ENCODE assay signal across 17 cellular contexts in the genomic region with DNA sequence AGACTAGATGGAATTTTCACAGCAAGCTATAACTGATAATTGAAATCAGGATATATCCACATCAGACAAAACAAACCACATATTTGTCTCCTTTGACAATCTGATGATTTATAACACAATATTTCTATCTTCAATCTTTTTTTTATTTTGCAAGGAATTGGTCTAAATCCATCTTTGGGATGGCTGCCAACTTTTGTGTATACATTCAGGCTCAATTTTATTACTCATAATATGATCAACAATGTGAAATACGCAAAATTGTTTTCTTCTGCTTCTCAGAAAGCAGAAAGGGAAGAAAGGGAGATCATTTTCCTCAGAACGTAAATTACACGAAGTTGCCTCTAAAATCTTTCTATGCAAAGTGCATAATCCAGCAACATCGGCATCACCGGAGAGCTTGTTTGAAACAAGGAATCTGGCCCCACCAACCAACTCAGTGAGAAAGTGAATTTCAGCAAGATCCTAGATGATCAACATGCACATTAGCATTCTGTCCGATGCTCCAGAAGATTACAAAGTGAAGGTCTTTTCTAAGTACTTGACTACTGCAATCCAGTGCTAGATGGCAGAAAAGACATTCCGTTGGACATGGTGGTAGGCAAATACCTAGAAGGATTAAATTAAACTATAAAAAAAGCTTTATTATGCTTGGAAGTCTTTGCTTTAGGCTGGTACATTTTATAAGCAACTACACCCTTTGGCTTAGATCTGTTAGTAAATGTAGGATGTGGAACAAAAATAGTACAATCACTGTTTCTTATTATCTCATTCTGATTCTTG.
DNase-seq lines count a peak whose midpoint lies in the region; ATAC-seq and TF ChIP-seq lines count a peak whose summit lies in the region.
"Had no signal": no experiment of that assay in that cellular context is flagged by ENCODE, and none has a peak within 500 bp of the region (broad histone marks: within the 10 kb centered on the region; RNA-seq: fewer than 3 reads in every experiment).

No MANE protein-coding gene starts in this region.

- no TSS peak for BruUV-seq in PC-3 (replicated peaks; lab: Mats Ljungman, UMichigan)

- H3K27ac ChIP-seq in ACC112 (ENCODE audit: low read depth, low read length), result peak overlapping the region; percentile 68
- no peak overlapping the region for H3K27ac ChIP-seq in PC-3 (ENCODE audit: low read length)
- H3K27ac ChIP-seq in esophagus muscularis mucosa (replicated peaks in 1 of 4), result peak overlapping the region in 3 of 4 donors; percentile 41 to 46 (median 42)
- peak overlapping the region; percentile 60 for H3K27ac ChIP-seq in osteoblast (ENCODE audit: low read depth, low read length)
- H3K27ac ChIP-seq in dorsolateral prefrontal cortex, result peak overlapping the region in 1 of 59 donors; percentile 40
- no peak overlapping the region for H3K27ac ChIP-seq in body of pancreas
- H3K27ac ChIP-seq: upper lobe of left lung had no signal

- intact Hi-C loops in PC-3 (cut with micrococcal nuclease) (loop anchor here (1.0 to 10.0 kb wide), 4 partner anchors 53 to 314 kb away; no protein-coding TSS in a partner anchor), esophagus muscularis mucosa (cut with DNase I) (no loop called here), dorsolateral prefrontal cortex (cut with DNase I) (no loop called here), body of pancreas (cut with DNase I) (no loop called here)

- no peaks in the 10 kb centered on the region for H3K9me2 ChIP-seq in PC-3 (replicated peaks; ENCODE audit: low read length)

- H3K9ac ChIP-seq in PC-3 (ENCODE audit: low read length), result no peak overlapping the region

- H3K4me3 ChIP-seq in ACC112 (ENCODE audit: low read depth, low read length) (peak overlapping the region; percentile 15), PC-3 (ENCODE audit: low read length) (no peak overlapping the region), esophagus muscularis mucosa (no peak overlapping the region), osteoblast (ENCODE audit: insufficient read depth, low read length) (peak overlapping the region; percentile 17), dorsolateral prefrontal cortex (peak overlapping the region in 5 of 59 donors; percentile 1 to 28 (median 6)), body of pancreas (no peak overlapping the region)
- H3K4me3 ChIP-seq: GM12878, upper lobe of left lung had no signal

- no peak for DNase-seq in PC-3
- DNase-seq in esophagus muscularis mucosa (ENCODE audit: extremely low spot score), result no peak
- no peak for DNase-seq in osteoblast (ENCODE audit: insufficient read length, low spot score, missing footprints)
- DNase-seq in HEK293T (ENCODE audit: extremely low spot score), result no peak
- no peak for DNase-seq in NCI-H2107 treated with DMSO at 0.1 percent for 48 hours (lab: John Stamatoyannopoulos, UW; ENCODE audit: unreplicated experiment)
- no peak for DNase-seq in dorsolateral prefrontal cortex
- DNase-seq in body of pancreas, result no peak
- DNase-seq: activated B cell treated with CpG ODN at 0.5 μM for 24 hours; activated CD8-positive, alpha-beta memory T cell treated with anti-CD3 and anti-CD28 coated beads, Interleukin-2, amount 50 U/mL, for 48 hours; activated naive CD8-positive, alpha-beta T cell treated with anti-CD3 and anti-CD28 coated beads, Interleukin-2, amount 10 ng/mL, durations not matched to agents 7 days and 5 days; DMS79; left colon; NCI-H2081 treated with DMSO at 0.1 percent for 48 hours; upper lobe of left lung had no signal

- H2AFZ ChIP-seq in ACC112 (ENCODE audit: low read length, unreplicated experiment) (peak overlapping the region; percentile 91), PC-3 (ENCODE audit: low read length) (no peak overlapping the region), osteoblast (ENCODE audit: low read length) (peak overlapping the region; percentile 62)

- H3K9me3 ChIP-seq in PC-3 (ENCODE audit: low read length), result no peaks in the 10 kb centered on the region
- H3K9me3 ChIP-seq in esophagus muscularis mucosa, result no peaks in the 10 kb centered on the region
- no peaks in the 10 kb centered on the region for H3K9me3 ChIP-seq in osteoblast (ENCODE audit: low read depth, low read length)
- H3K9me3 ChIP-seq in body of pancreas, result no peaks in the 10 kb centered on the region
- H3K9me3 ChIP-seq: upper lobe of left lung had no signal

- no peaks in the 10 kb centered on the region for H3K36me3 ChIP-seq in ACC112 (ENCODE audit: insufficient read depth, low read length)
- H3K36me3 ChIP-seq in PC-3 (ENCODE audit: low read depth, low read length), result no peaks in the 10 kb centered on the region
- H3K36me3 ChIP-seq in esophagus muscularis mucosa, result no peaks in the 10 kb centered on the region
- H3K36me3 ChIP-seq in osteoblast (ENCODE audit: insufficient read depth, low read length), result no peaks in the 10 kb centered on the region
- H3K36me3 ChIP-seq in body of pancreas (replicated peaks in 1 of 2; ENCODE audit: insufficient read depth in 1 of 2, low read depth in 2 of 2), result no peaks in the 10 kb centered on the region
- H3K36me3 ChIP-seq: upper lobe of left lung had no signal

- CTCF ChIA-PET in PC-3 (lab: Charles Lee) (no interaction called here), HEK293T (lab: Yijun Ruan, JAX) (interaction anchor here (0.6 kb wide), 1 partner anchor 130 kb away, joined by 3 read pairs; no protein-coding TSS in a partner anchor)

- H3K4me2 ChIP-seq in PC-3 (ENCODE audit: low read length), result no peak overlapping the region
- peak overlapping the region; percentile 64 for H3K4me2 ChIP-seq in osteoblast (ENCODE audit: insufficient read depth, low read length)

- 82% methylated on average over 7 of the region's 7 CpGs for WGBS in esophagus muscularis mucosa
- 72 to 74% methylated on average over 7 of the region's 7 CpGs for WGBS in body of pancreas, 2 donors

- peak; percentile 70 for ATAC-seq in PC-3
- ATAC-seq in body of pancreas, result no peak
- ATAC-seq: GM12878; left colon; natural killer cell treated with Interleukin-12 subunit alpha and Interleukin-12 subunit beta and Interleukin-15 and Interleukin-18, amount 100 ng/mL, for 72 hours had no signal

- POLR2A ChIA-PET in PC-3 (lab: Charles Lee; ENCODE audit: unreplicated experiment) (no interaction called here), HEK293T (lab: Yijun Ruan, JAX) (no interaction called here)

- TF ChIP-seq EP300 in esophagus muscularis mucosa (IDR thresholded peaks at IDR 0.05), result no peak

- H3K79me2 ChIP-seq in ACC112 (ENCODE audit: control insufficient read depth, insufficient read depth, low read length, unreplicated experiment) (no peaks in the 10 kb centered on the region), PC-3 (ENCODE audit: low read length) (no peaks in the 10 kb centered on the region), osteoblast (ENCODE audit: insufficient read depth, low read length) (no peaks in the 10 kb centered on the region)

- H3K27me3 ChIP-seq in ACC112 (ENCODE audit: insufficient read depth, low read length) (no peaks in the 10 kb centered on the region), PC-3 (ENCODE audit: low read length) (no peaks in the 10 kb centered on the region), esophagus muscularis mucosa (no peaks in the 10 kb centered on the region), osteoblast (ENCODE audit: insufficient read depth, low read length) (no peaks in the 10 kb centered on the region), dorsolateral prefrontal cortex (no peaks in the 10 kb centered on the region), body of pancreas (no peaks in the 10 kb centered on the region)
- H3K27me3 ChIP-seq: upper lobe of left lung had no signal

- TF ChIP-seq CTCF in PC-3 (conservative IDR thresholded peaks at IDR 0.05; ENCODE audit: low read depth, low read length) (no peak), esophagus muscularis mucosa (IDR thresholded peaks at IDR 0.05) (no peak), osteoblast (IDR thresholded peaks at IDR 0.05; ENCODE audit: extremely low read depth, low read depth, low read length) (no peak), dorsolateral prefrontal cortex (IDR thresholded peaks at IDR 0.05 in 54 of 56, conservative IDR thresholded peaks at IDR 0.05 in 2 of 56; ENCODE audit: low read depth in 1 of 56, partially characterized antibody in 56 of 56) (peak in 1 of 56 donors; percentile 14), body of pancreas (IDR thresholded peaks at IDR 0.05) (no peak)

- TF ChIP-seq POLR2A in esophagus muscularis mucosa (IDR thresholded peaks at IDR 0.05; ENCODE audit: low read depth) (no peak), body of pancreas (IDR thresholded peaks at IDR 0.05) (no peak)

- no peaks in the 10 kb centered on the region for H3F3A ChIP-seq in PC-3 (ENCODE audit: low read length, unreplicated experiment)

- H4K20me1 ChIP-seq in PC-3 (ENCODE audit: low read length) (no peaks in the 10 kb centered on the region), osteoblast (ENCODE audit: insufficient read depth, low read length) (no peaks in the 10 kb centered on the region)

- H3K4me1 ChIP-seq in ACC112 (ENCODE audit: control insufficient read depth, insufficient read depth, low read length, unreplicated experiment) (peaks cover 27% of the 10 kb centered on the region), PC-3 (ENCODE audit: insufficient read depth, low read length) (no peaks in the 10 kb centered on the region), esophagus muscularis mucosa (peaks cover 6 to 23% (median 14%) of the 10 kb centered on the region in 4 donors), osteoblast (ENCODE audit: insufficient read depth, low read length) (peaks cover 23% of the 10 kb centered on the region), body of pancreas (no peaks in the 10 kb centered on the region)
- H3K4me1 ChIP-seq: upper lobe of left lung had no signal

TF ChIP-seq in HEK293T, 16 proteins besides CTCF, POLR2A, EP300 and RAD21:
- TF ChIP-seq LEF1 (IDR thresholded peaks at IDR 0.05; ENCODE audit: borderline replicate concordance) (no peak), HDGF (IDR thresholded peaks at IDR 0.05; ENCODE audit: borderline replicate concordance) (no peak), ZNF384 (IDR thresholded peaks at IDR 0.05) (no peak), L3MBTL2 (conservative IDR thresholded peaks at IDR 0.05) (no peak), NFRKB (IDR thresholded peaks at IDR 0.05) (no peak), CTBP1 (IDR thresholded peaks at IDR 0.05; ENCODE audit: borderline replicate concordance) (no peak), FOXA1 (IDR thresholded peaks at IDR 0.05) (no peak)
- TF ChIP-seq, protein P1, sequence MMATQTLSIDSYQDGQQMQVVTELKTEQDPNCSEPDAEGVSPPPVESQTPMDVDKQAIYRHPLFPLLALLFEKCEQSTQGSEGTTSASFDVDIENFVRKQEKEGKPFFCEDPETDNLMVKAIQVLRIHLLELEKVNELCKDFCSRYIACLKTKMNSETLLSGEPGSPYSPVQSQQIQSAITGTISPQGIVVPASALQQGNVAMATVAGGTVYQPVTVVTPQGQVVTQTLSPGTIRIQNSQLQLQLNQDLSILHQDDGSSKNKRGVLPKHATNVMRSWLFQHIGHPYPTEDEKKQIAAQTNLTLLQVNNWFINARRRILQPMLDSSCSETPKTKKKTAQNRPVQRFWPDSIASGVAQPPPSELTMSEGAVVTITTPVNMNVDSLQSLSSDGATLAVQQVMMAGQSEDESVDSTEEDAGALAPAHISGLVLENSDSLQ (IDR thresholded peaks at IDR 0.05), result no peak

Comparison
In these comparisons a context has a peak if more than half of its experiments do, and no peak if none do; other contexts are left out.
1. H3K27ac ChIP-seq: peak in ACC112 (single experiment), esophagus muscularis mucosa (3 of 4) and osteoblast (single experiment); none in PC-3 (single experiment) and body of pancreas (0 of 4).
2. H3K4me3 ChIP-seq: peak in ACC112 (single experiment) and osteoblast (single experiment); none in PC-3 (single experiment), esophagus muscularis mucosa (0 of 4) and body of pancreas (0 of 2).